ENCODE assay signal across 28 cellular contexts in genomic region chr19:3004522-3004921, GRCh38. TPM values are rescaled to one million over a fixed set of nuclear protein-coding genes. Genes with fewer than 3 reads are reported as not detected.
DNase-seq lines count a peak whose midpoint lies in the region; ATAC-seq, FAIRE-seq and TF ChIP-seq lines count a peak whose summit lies in the region.
"Had no signal": no experiment of that assay in that cellular context is flagged by ENCODE, and none has a peak within 500 bp of the region (broad histone marks: within the 10 kb centered on the region; RNA-seq: fewer than 3 reads in every experiment).

No MANE protein-coding gene starts in this region.

- peaks cover 4% of the 10 kb centered on the region for H3K27me3 Mint-ChIP-seq in H9 (ENCODE audit: low read depth)
- H3K27me3 Mint-ChIP-seq: CD4-positive, alpha-beta memory T cell; CD4-positive, CD25-positive, alpha-beta regulatory T cell had no signal

- no peak for TF ChIP-seq RAD21 in IMR-90 (IDR thresholded peaks at IDR 0.05; ENCODE audit: low read length)

- peaks cover 0 to 12% of the 10 kb centered on the region in 2 experiments; a peak in 2 of 4 replicates for H3K4me1 Mint-ChIP-seq in H9
- H3K4me1 Mint-ChIP-seq: CD14-positive monocyte; CD4-positive, alpha-beta memory T cell; CD4-positive, CD25-positive, alpha-beta regulatory T cell; CD8-positive, alpha-beta memory T cell had no signal

- no peak overlapping the region for H3K27ac ChIP-seq in HEK293 (ENCODE audit: extremely low read depth, low read depth, low read length)
- no peak overlapping the region for H3K27ac ChIP-seq in IMR-90 (ENCODE audit: insufficient read depth, low read length)
- no peak overlapping the region for H3K27ac ChIP-seq in osteoblast (ENCODE audit: low read depth, low read length)
- no peak overlapping the region for H3K27ac ChIP-seq in H9 (ENCODE audit: insufficient read length, low read depth, low read length)
- no peak overlapping the region for H3K27ac ChIP-seq in kidney (ENCODE audit: low read depth in 2 of 2, low read length in 2 of 2)
- H3K27ac ChIP-seq: BLaER1 had no signal

- H2BK20ac ChIP-seq in IMR-90 (ENCODE audit: low read depth, low read length) (no peak overlapping the region), H9 (ENCODE audit: low read depth, low read length, poor library complexity, severe bottlenecking) (no peak overlapping the region)

- no peak overlapping the region for H4K5ac ChIP-seq in IMR-90 (ENCODE audit: low read depth, low read length)
- H4K5ac ChIP-seq in H9 (ENCODE audit: insufficient read length, low read depth, low read length): no peak overlapping the region

- no peak overlapping the region for H2AK5ac ChIP-seq in IMR-90 (ENCODE audit: low read depth, low read length)
- H2AK5ac ChIP-seq in H9 (ENCODE audit: insufficient read length, low read length): no peak overlapping the region

- no peak overlapping the region for H3K18ac ChIP-seq in IMR-90 (ENCODE audit: low read depth, low read length)
- H3K18ac ChIP-seq in H9 (ENCODE audit: insufficient read length, low read depth, low read length): no peak overlapping the region

- no peaks in the 10 kb centered on the region for H3K36me3 ChIP-seq in HEK293 (ENCODE audit: control insufficient read depth in 2 of 2, insufficient read depth in 1 of 2, low read length in 2 of 2)
- no peaks in the 10 kb centered on the region for H3K36me3 ChIP-seq in IMR-90 (ENCODE audit: control insufficient read depth, insufficient read depth, low read length)
- H3K36me3 ChIP-seq in osteoblast (ENCODE audit: insufficient read depth, low read length): no peaks in the 10 kb centered on the region
- H3K36me3 ChIP-seq in kidney (ENCODE audit: control insufficient read depth in 1 of 2, insufficient read depth in 2 of 2, low read length in 2 of 2): peaks cover 0 to 8% of the 10 kb centered on the region in 2 donors
- H3K36me3 ChIP-seq: BE2C, BLaER1 had no signal

- H4K8ac ChIP-seq in IMR-90 (ENCODE audit: low read depth in 2 of 2, low read length in 2 of 2) (no peak overlapping the region), H9 (replicated peaks; ENCODE audit: insufficient read length, low read depth, low read length) (no peak overlapping the region)

- H3K23me2 ChIP-seq in H9 (ENCODE audit: insufficient read length, low read depth, low read length, poor library complexity, severe bottlenecking): no peaks in the 10 kb centered on the region

- no peak overlapping the region for H3K9ac ChIP-seq in IMR-90 (ENCODE audit: low read depth, low read length)
- H3K9ac ChIP-seq in H9 (ENCODE audit: extremely low read depth, insufficient read length, low read length): no peak overlapping the region
- no peak overlapping the region for H3K9ac ChIP-seq in kidney (ENCODE audit: low read length in 2 of 2)
- H3K9ac ChIP-seq: BLaER1 had no signal

- no peak overlapping the region for H3K4me2 ChIP-seq in IMR-90 (ENCODE audit: low read depth, low read length)
- H3K4me2 ChIP-seq in osteoblast (ENCODE audit: insufficient read depth, low read length): no peak overlapping the region
- H3K4me2 ChIP-seq in H9 (ENCODE audit: insufficient read depth, insufficient read length, low read length): no peak overlapping the region
- H3K4me2 ChIP-seq: BLaER1 had no signal

- H2BK120ac ChIP-seq in IMR-90 (ENCODE audit: low read depth, low read length) (no peak overlapping the region), H9 (ENCODE audit: low read depth, low read length, poor library complexity, severe bottlenecking) (no peak overlapping the region)

- BruUV-seq in IMR-90 (replicated peaks; lab: Mats Ljungman, UMichigan): no TSS peak

- CTCF ChIA-PET in HEK293 (lab: Yijun Ruan, JAX) (interaction anchor here (0.6 to 2.1 kb wide), 4 partner anchors 21 to 104 kb away, joined by 3 to 5 read pairs (median 5); no protein-coding TSS in a partner anchor), IMR-90 (lab: Yijun Ruan, JAX) (interaction anchor here (0.9 kb wide), 1 partner anchor 31 kb away, joined by 3 read pairs; no protein-coding TSS in a partner anchor)

- no peaks in the 10 kb centered on the region for H3K79me2 ChIP-seq in osteoblast (ENCODE audit: insufficient read depth, low read length)
- no peaks in the 10 kb centered on the region for H3K79me2 ChIP-seq in H9 (ENCODE audit: insufficient read depth, low read length)

- H3K23ac ChIP-seq in IMR-90 (ENCODE audit: low read depth, low read length) (no peak overlapping the region), H9 (ENCODE audit: insufficient read length, low read depth, low read length) (no peak overlapping the region)

- intact Hi-C loops in IMR-90 (cut with micrococcal nuclease) (no loop called here), kidney (cut with DNase I) (no loop called here)

- dilution Hi-C loops in IMR-90 (cut with HindIII; ENCODE audit: low sequenced_read_pairs, unreplicated experiment): no loop called here

- WGBS in IMR-90 (ENCODE audit: extremely low coverage in 2 of 2, insufficient read length in 1 of 2), 2 experiments: 100% methylated on average over 1 of the region's 4 CpGs; no CpG with 5 or more reads in 1 of the 2 experiments
- WGBS in H9 (ENCODE audit: extremely low coverage, insufficient read length, low lambda C conversion rate): no CpG with 5 or more reads among the region's 4 CpGs

- no peak for ATAC-seq in IMR-90 (ENCODE audit: low read depth)
- ATAC-seq: GM12878 had no signal

- H4K91ac ChIP-seq in IMR-90 (ENCODE audit: insufficient read depth, low read depth, low read length) (no peak overlapping the region), H9 (ENCODE audit: insufficient read length, low read depth, low read length) (no peak overlapping the region)

- no peak overlapping the region for H3K56ac ChIP-seq in IMR-90 (ENCODE audit: extremely low read depth, insufficient read depth, low read length)
- no peak overlapping the region for H3K56ac ChIP-seq in H9 (ENCODE audit: insufficient read length, low read depth, low read length)

- no peaks in the 10 kb centered on the region for H3K9me1 ChIP-seq in IMR-90 (ENCODE audit: insufficient read depth, low read length)

- H3K4me3 Mint-ChIP-seq in H9: no peak overlapping the region
- H3K4me3 Mint-ChIP-seq: CD14-positive monocyte; CD4-positive, alpha-beta memory T cell; CD4-positive, CD25-positive, alpha-beta regulatory T cell; CD8-positive, alpha-beta memory T cell had no signal

- H4K20me1 ChIP-seq in IMR-90 (ENCODE audit: insufficient read depth, low read length): no peaks in the 10 kb centered on the region
- H4K20me1 ChIP-seq in osteoblast (ENCODE audit: insufficient read depth, low read length): no peaks in the 10 kb centered on the region
- H4K20me1 ChIP-seq in H9 (ENCODE audit: control insufficient read depth, insufficient read depth, insufficient read length): no peaks in the 10 kb centered on the region
- H4K20me1 ChIP-seq: BLaER1 had no signal

- no peaks in the 10 kb centered on the region; a peak in 1 of 5 replicates for H3K9me3 Mint-ChIP-seq in H9
- H3K9me3 Mint-ChIP-seq: CD4-positive, alpha-beta memory T cell; CD4-positive, CD25-positive, alpha-beta regulatory T cell; CD8-positive, alpha-beta memory T cell had no signal

- H3K36me3 Mint-ChIP-seq in H9 (ENCODE audit: insufficient read depth in 1 of 3, low read depth in 3 of 3): no peaks in the 10 kb centered on the region
- H3K36me3 Mint-ChIP-seq: CD14-positive monocyte had no signal

- no peak for TF ChIP-seq CTCF in HEK293 (tag by site-specific recombination; IDR thresholded peaks at IDR 0.05)
- TF ChIP-seq CTCF in IMR-90 (conservative IDR thresholded peaks at IDR 0.05; ENCODE audit: low read depth, low read length): no peak
- TF ChIP-seq CTCF in osteoblast (IDR thresholded peaks at IDR 0.05; ENCODE audit: extremely low read depth, low read depth, low read length): no peak
- no peak for TF ChIP-seq CTCF in H9 (conservative IDR thresholded peaks at IDR 0.05)
- TF ChIP-seq CTCF in kidney (IDR thresholded peaks at IDR 0.05; ENCODE audit: borderline replicate concordance, extremely low read depth, insufficient read depth): no peak

- H3K79me1 ChIP-seq in IMR-90 (ENCODE audit: low read depth in 1 of 2, low read length in 2 of 2) (no peaks in the 10 kb centered on the region), H9 (ENCODE audit: insufficient read depth, low read depth, low read length, poor library complexity, severe bottlenecking) (no peaks in the 10 kb centered on the region)

- FAIRE-seq in kidney (lab: Jason Lieb, UNC): no peak
- FAIRE-seq: A204.1, GM12878, GM12892, GM18507 had no signal

- H2BK15ac ChIP-seq in IMR-90 (ENCODE audit: low read depth, low read length) (no peak overlapping the region), H9 (ENCODE audit: low read depth, low read length) (no peak overlapping the region)

- H3K4me3 ChIP-seq in HEK293 (ENCODE audit: low read depth, low read length) (no peak overlapping the region), IMR-90 (ENCODE audit: insufficient read depth, low read depth, low read length) (no peak overlapping the region), osteoblast (ENCODE audit: insufficient read depth, low read length) (no peak overlapping the region), kidney (ENCODE audit: low read length in 2 of 2) (no peak overlapping the region)
- H3K4me3 ChIP-seq: BLaER1, GM12878 had no signal

- H3T11ph ChIP-seq in H9 (ENCODE audit: low read length): no peak overlapping the region

- no peak overlapping the region for H3K27ac Mint-ChIP-seq in H9
- H3K27ac Mint-ChIP-seq: CD14-positive monocyte had no signal

- TF ChIP-seq POLR2A in IMR-90 (IDR thresholded peaks at IDR 0.05; ENCODE audit: low read depth, low read length): no peak

- H2BK5ac ChIP-seq in IMR-90 (ENCODE audit: low read depth, low read length, poor library complexity, severe bottlenecking) (no peak overlapping the region), H9 (ENCODE audit: insufficient read length, low read length) (no peak overlapping the region)

- no peak overlapping the region for H3K14ac ChIP-seq in IMR-90 (replicated peaks; ENCODE audit: low read depth, low read length)
- H3K14ac ChIP-seq in H9 (ENCODE audit: insufficient read depth, low read length): no peak overlapping the region

- H2BK12ac ChIP-seq in H9 (ENCODE audit: insufficient read length, low read depth, low read length): no peak overlapping the region

- H2AFZ ChIP-seq in IMR-90 (replicated peaks; ENCODE audit: low read length, poor library complexity): peak overlapping the region; percentile 10
- H2AFZ ChIP-seq in osteoblast (ENCODE audit: low read length): no peak overlapping the region
- H2AFZ ChIP-seq in H9 (ENCODE audit: low read length): no peak overlapping the region

- in situ Hi-C loops in IMR-90 (cut with MboI; ENCODE audit: low sequenced_read_pairs): no loop called here

- H3K9me3 ChIP-seq in HEK293 (ENCODE audit: control insufficient read depth, insufficient read depth, low read depth, low read length): no peaks in the 10 kb centered on the region
- no peaks in the 10 kb centered on the region for H3K9me3 ChIP-seq in IMR-90 (ENCODE audit: control insufficient read depth, insufficient read depth, low read length)
- no peaks in the 10 kb centered on the region for H3K9me3 ChIP-seq in osteoblast (ENCODE audit: low read depth, low read length)
- no peaks in the 10 kb centered on the region for H3K9me3 ChIP-seq in H9 (ENCODE audit: control insufficient read depth, low read depth, low read length)
- H3K9me3 ChIP-seq in kidney (ENCODE audit: control insufficient read depth in 1 of 2, low read length in 2 of 2): no peaks in the 10 kb centered on the region
- H3K9me3 ChIP-seq: BE2C had no signal

- H3K4ac ChIP-seq in IMR-90 (ENCODE audit: low read depth, low read length) (no peak overlapping the region), H9 (ENCODE audit: low read depth, low read length) (no peak overlapping the region)

- H3K4me1 ChIP-seq in HEK293 (ENCODE audit: control insufficient read depth, insufficient read depth, low read length) (no peaks in the 10 kb centered on the region), IMR-90 (ENCODE audit: control insufficient read depth, insufficient read depth, low read length) (no peaks in the 10 kb centered on the region), osteoblast (ENCODE audit: insufficient read depth, low read length) (no peaks in the 10 kb centered on the region), H9 (ENCODE audit: insufficient read depth, low read length) (no peaks in the 10 kb centered on the region), kidney (ENCODE audit: control insufficient read depth in 1 of 2, insufficient read depth in 1 of 2, low read depth in 1 of 2, low read length in 2 of 2) (no peaks in the 10 kb centered on the region)

- H3K27me3 ChIP-seq in IMR-90 (ENCODE audit: control insufficient read depth, insufficient read depth, low read length) (peaks cover 9% of the 10 kb centered on the region; the same call in 1 of the 2 replicates), osteoblast (ENCODE audit: insufficient read depth, low read length) (no peaks in the 10 kb centered on the region), H9 (ENCODE audit: insufficient read depth, low read length) (no peaks in the 10 kb centered on the region)
- H3K27me3 ChIP-seq: BE2C, BLaER1 had no signal

- POLR2A ChIA-PET in HEK293 (lab: Yijun Ruan, JAX): interaction anchor here (0.5 to 1.3 kb wide), 4 partner anchors 31 to 54 kb away, joined by 3 to 7 read pairs (median 6); no protein-coding TSS in a partner anchor
- POLR2A ChIA-PET in IMR-90 (lab: Charles Lee; ENCODE audit: unreplicated experiment): no interaction called here

- no peak overlapping the region for H2AK9ac ChIP-seq in IMR-90 (replicated peaks; ENCODE audit: low read depth, low read length, poor library complexity)

- DNase-seq in IMR-90 (no peak), osteoblast (ENCODE audit: insufficient read length, low spot score, missing footprints) (peak; percentile 36), H9 (no peak), SW 1271 (lab: John Stamatoyannopoulos, UW) (no peak), kidney (no peak)
- DNase-seq: 8988T; ACHN; C1 segment of cervical spinal cord; CD4-positive, alpha-beta memory T cell; CD4-positive, CD25-positive, alpha-beta regulatory T cell; CD8-positive, alpha-beta memory T cell; COR-L47; DMS 273 treated with DMSO at 0.1 percent for 48 hours; DMS153; DMS53; DMS79; DND-41; EL; GDM1 had no signal

RNA-seq across cellular contexts. Expression of gene TLE2, which starts 24.6 kb away (rescaled TPM):
- total RNA-seq in IMR-90 (2012; rRNA removed) (under 0.01 and 0.28 TPM in 2 replicates), osteoblast (2.4 and 5.1 TPM in 2 replicates), H9 (2021) (3.1 and 4.2 TPM in 2 replicates), kidney (76.6 TPM)
- polyA plus RNA-seq in IMR-90 (2012; rRNA removed) (0.41 and 0.72 TPM in 2 replicates), kidney (ENCODE audit: insufficient read depth, low read depth, low replicate concordance) (28.2 TPM)
- polyA plus RNA-seq in IMR-90 (2012; cell fraction: cytosol; rRNA removed): 0.42 and 0.45 TPM in 2 replicates
- 3.8 and 3.9 TPM in 2 replicates for polyA plus RNA-seq in IMR-90 (2012; cell fraction: nucleus; rRNA removed; ENCODE audit: low replicate concordance)
- polyA plus RNA-seq: CD14-positive monocyte had no signal

RNA-seq across cellular contexts. Expression of gene TLE6, which starts 27.2 kb away (rescaled TPM):
- under 0.01 and 0.28 TPM in 2 replicates for total RNA-seq in IMR-90 (2012; rRNA removed)
- 0.17 TPM in 1 of 2 replicates, not detected in the other for polyA plus RNA-seq in IMR-90 (2012; rRNA removed)
- polyA plus RNA-seq in IMR-90 (2012; cell fraction: cytosol; rRNA removed): 0.14 TPM in 1 of 2 replicates, not detected in the other
- polyA plus RNA-seq in IMR-90 (2012; cell fraction: nucleus; rRNA removed; ENCODE audit: low replicate concordance): 0.50 and 0.67 TPM in 2 replicates
- total RNA-seq in osteoblast: under 0.01 and 0.72 TPM in 2 replicates
- total RNA-seq in H9 (2021): 1.1 and 1.7 TPM in 2 replicates
- 3.7 TPM for total RNA-seq in kidney
- polyA plus RNA-seq in kidney (ENCODE audit: insufficient read depth, low read depth, low replicate concordance): 5.2 TPM
- total RNA-seq: A673; CD4-positive, alpha-beta memory T cell; CD4-positive, CD25-positive, alpha-beta regulatory T cell had no signal
- polyA plus RNA-seq: CD14-positive monocyte; CD4-positive, alpha-beta memory T cell; CD4-positive, CD25-positive, alpha-beta regulatory T cell; CD8-positive, alpha-beta memory T cell had no signal

RNA-seq across cellular contexts. Expression of gene TLE5, which starts 57.8 kb away (rescaled TPM):
- total RNA-seq in IMR-90 (2012; rRNA removed) (119 and 121 TPM in 2 replicates), osteoblast (209 and 211 TPM in 2 replicates), H9 (2021) (218 and 221 TPM in 2 replicates), kidney (526 TPM)
- polyA plus RNA-seq in IMR-90 (2012; rRNA removed) (407 and 444 TPM in 2 replicates), kidney (ENCODE audit: insufficient read depth, low read depth, low replicate concordance) (580 TPM)
- 218 and 593 TPM in 2 replicates for polyA plus RNA-seq in IMR-90 (2012; cell fraction: cytosol; rRNA removed)
- 457 and 800 TPM in 2 replicates for polyA plus RNA-seq in IMR-90 (2012; cell fraction: nucleus; rRNA removed; ENCODE audit: low replicate concordance)

RNA-seq across cellular contexts. Expression of gene ZNF77, which starts 59.8 kb away (rescaled TPM):
- total RNA-seq in IMR-90 (2012; rRNA removed) (5.3 and 6.5 TPM in 2 replicates), osteoblast (3.5 and 5.8 TPM in 2 replicates), H9 (2021) (4.3 and 4.6 TPM in 2 replicates), kidney (5.1 TPM)
- polyA plus RNA-seq in IMR-90 (2012; rRNA removed) (3.6 and 3.9 TPM in 2 replicates), kidney (ENCODE audit: insufficient read depth, low read depth, low replicate concordance) (2.4 TPM)
- 1.1 and 2.7 TPM in 2 replicates for polyA plus RNA-seq in IMR-90 (2012; cell fraction: cytosol; rRNA removed)
- polyA plus RNA-seq in IMR-90 (2012; cell fraction: nucleus; rRNA removed; ENCODE audit: low replicate concordance): 2.2 and 8.0 TPM in 2 replicates

Comparison
In these comparisons a context has a peak if more than half of its experiments do, and no peak if none do; other contexts are left out.
1. RNA of gene TLE2, which starts 24.6 kb away (total RNA-seq): 76.6 TPM in kidney (single experiment); 2.4 to 5.1 TPM in osteoblast, 3.1 to 4.2 TPM in H9 and under 0.01 to 0.28 TPM in IMR-90; every median in the first group is over 10 times any median in the second.